ENCODE assay signal across 20 cellular contexts in the genomic region with DNA sequence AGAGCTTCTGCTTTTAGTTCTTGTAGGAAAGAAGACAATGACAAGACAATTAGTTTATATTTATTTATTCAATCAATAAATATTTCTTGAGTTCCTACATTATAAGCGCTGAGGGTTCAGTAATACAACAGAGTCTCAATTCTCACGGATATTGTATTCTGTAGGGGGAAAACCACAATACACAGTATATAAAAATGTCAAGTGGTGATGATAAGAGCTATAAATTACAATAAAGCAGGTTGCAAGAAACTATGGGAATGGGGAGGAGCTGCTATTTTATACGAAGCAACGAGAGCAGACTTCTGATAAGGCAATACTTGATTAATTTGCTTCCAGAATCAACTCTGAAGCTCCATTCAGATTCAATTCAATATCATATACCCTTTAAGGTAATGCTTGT. TPM values are rescaled to one million over a fixed set of nuclear protein-coding genes. Genes with fewer than 3 reads are reported as not detected.
DNase-seq lines count a peak whose midpoint lies in the region; ATAC-seq, FAIRE-seq and TF ChIP-seq lines count a peak whose summit lies in the region.
"Had no signal": no experiment of that assay in that cellular context is flagged by ENCODE, and none has a peak within 500 bp of the region (broad histone marks: within the 10 kb centered on the region; RNA-seq: fewer than 3 reads in every experiment).

No MANE protein-coding gene starts in this region.

- DNase-seq in HEK293T (ENCODE audit: extremely low spot score) = peak; percentile 58
- DNase-seq in amniotic epithelial cell (ENCODE audit: low read depth) = peak; percentile 9
- DNase-seq in small intestine = peak; percentile 66
- no peak for DNase-seq in medulla oblongata (ENCODE audit: extremely low spot score)
- DNase-seq in NCI-H446 treated with DMSO at 0.1 percent for 48 hours (lab: John Stamatoyannopoulos, UW) = no peak
- DNase-seq in sciatic nerve (ENCODE audit: low spot score) = no peak
- DNase-seq: C1 segment of cervical spinal cord; CD4-positive, alpha-beta memory T cell; COR-L47; DMS153; DND-41; GOT3 had no signal

- H3K9me2 ChIP-seq in Loucy (replicated peaks; ENCODE audit: low read depth, low read length) = no peaks in the 10 kb centered on the region

- POLR2A ChIA-PET in HEK293T (lab: Yijun Ruan, JAX) = no interaction called here

- H3K9me3 ChIP-seq in Loucy (ENCODE audit: insufficient read depth, low read depth, low read length) (no peaks in the 10 kb centered on the region), small intestine (ENCODE audit: control insufficient read depth, low read depth) (no peaks in the 10 kb centered on the region)
- H3K9me3 ChIP-seq: HAP-1 had no signal

- intact Hi-C loops in sciatic nerve (cut with DNase I) = no loop called here

- CTCF ChIA-PET in HEK293T (lab: Yijun Ruan, JAX) = interaction anchor here (1.0 kb wide), 1 partner anchor 126 kb away, joined by 3 read pairs; no protein-coding TSS in a partner anchor

- H3K4me1 ChIP-seq in Loucy (ENCODE audit: insufficient read depth, low read length, poor library complexity, severe bottlenecking) = peaks cover 22% of the 10 kb centered on the region
- no peaks in the 10 kb centered on the region for H3K4me1 ChIP-seq in small intestine (ENCODE audit: control insufficient read depth in 2 of 2, insufficient read depth in 1 of 2, low read depth in 1 of 2, low read length in 1 of 2)
- H3K4me1 ChIP-seq: HAP-1 had no signal

- no peaks in the 10 kb centered on the region for H3F3A ChIP-seq in Loucy (ENCODE audit: low read depth)

- TF ChIP-seq CTCF in Loucy (conservative IDR thresholded peaks at IDR 0.05; ENCODE audit: low read length) = no peak

- H3K9ac ChIP-seq in Loucy (ENCODE audit: low read depth, low read length, poor library complexity, severe bottlenecking) = no peak overlapping the region

- H3K27ac ChIP-seq in small intestine (ENCODE audit: low read depth in 1 of 2, low read length in 1 of 2) = no peak overlapping the region

- H3K79me2 ChIP-seq in Loucy (ENCODE audit: insufficient read depth, low read length) = no peaks in the 10 kb centered on the region

- FAIRE-seq in small intestine (lab: Jason Lieb, UNC) = peak; percentile 44
- FAIRE-seq: G401.6, GM12892, H54 had no signal

- no peak overlapping the region for H2AFZ ChIP-seq in Loucy (ENCODE audit: low read length)

- H3K36me3 ChIP-seq in Loucy (ENCODE audit: insufficient read depth, low read length) = no peaks in the 10 kb centered on the region
- H3K36me3 ChIP-seq in small intestine (ENCODE audit: control insufficient read depth in 2 of 2, insufficient read depth in 2 of 2, low read length in 2 of 2) = no peaks in the 10 kb centered on the region
- H3K36me3 ChIP-seq: HAP-1 had no signal

- no peaks in the 10 kb centered on the region for H4K20me1 ChIP-seq in Loucy (ENCODE audit: insufficient read depth, low read length, poor library complexity, severe bottlenecking)

- H3K4me2 ChIP-seq in Loucy (ENCODE audit: low read depth, low read length, poor library complexity, severe bottlenecking) = peak overlapping the region; percentile 54

- WGBS in small intestine, 3 donors = 16 to 29% (median 23%) methylated on average over 4 of the region's 4 CpGs

- ATAC-seq in sciatic nerve = no peak

- no peaks in the 10 kb centered on the region for H3K27me3 ChIP-seq in Loucy (ENCODE audit: insufficient read depth, low read length, poor library complexity, severe bottlenecking)
- no peaks in the 10 kb centered on the region for H3K27me3 ChIP-seq in small intestine (ENCODE audit: control insufficient read depth in 2 of 2, insufficient read depth in 2 of 2, low read length in 2 of 2)

- H3K4me3 ChIP-seq in Loucy (ENCODE audit: low read length, poor library complexity, severe bottlenecking) (peak overlapping the region; percentile 7), small intestine (ENCODE audit: low read depth in 1 of 2, low read length in 2 of 2) (no peak overlapping the region)
- H3K4me3 ChIP-seq: HAP-1 had no signal

TF ChIP-seq in HEK293T, 16 proteins besides CTCF, POLR2A, EP300 and RAD21:
- TF ChIP-seq ARNT (IDR thresholded peaks at IDR 0.05) = no peak
- TF ChIP-seq, protein P1, sequence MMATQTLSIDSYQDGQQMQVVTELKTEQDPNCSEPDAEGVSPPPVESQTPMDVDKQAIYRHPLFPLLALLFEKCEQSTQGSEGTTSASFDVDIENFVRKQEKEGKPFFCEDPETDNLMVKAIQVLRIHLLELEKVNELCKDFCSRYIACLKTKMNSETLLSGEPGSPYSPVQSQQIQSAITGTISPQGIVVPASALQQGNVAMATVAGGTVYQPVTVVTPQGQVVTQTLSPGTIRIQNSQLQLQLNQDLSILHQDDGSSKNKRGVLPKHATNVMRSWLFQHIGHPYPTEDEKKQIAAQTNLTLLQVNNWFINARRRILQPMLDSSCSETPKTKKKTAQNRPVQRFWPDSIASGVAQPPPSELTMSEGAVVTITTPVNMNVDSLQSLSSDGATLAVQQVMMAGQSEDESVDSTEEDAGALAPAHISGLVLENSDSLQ (IDR thresholded peaks at IDR 0.05) = peak; percentile 51

RNA-seq across cellular contexts. Expression of a gene that starts 10.6 kb away (rescaled TPM):
- under 1 TPM in 2 of 3 donors, not detected in 1; 0.21 to 0.54 TPM for polyA plus RNA-seq in small intestine
- total RNA-seq in sciatic nerve = not detected
- total RNA-seq: A172, A673 had no signal
- polyA plus RNA-seq: BJ had no signal

RNA-seq across cellular contexts. Expression of a gene that starts 22.0 kb away (rescaled TPM):
- under 1 TPM in 1 of 3 donors, not detected in 2; 0.42 TPM for polyA plus RNA-seq in small intestine
- total RNA-seq in sciatic nerve = not detected
- total RNA-seq: A172; A673; CD4-positive, alpha-beta memory T cell had no signal
- polyA plus RNA-seq: BJ had no signal

Comparison
In these comparisons a context has a peak if more than half of its experiments do, and no peak if none do; other contexts are left out.
1. DNase-seq: peak in HEK293T (single experiment), amniotic epithelial cell (single experiment) and small intestine (single experiment); none in medulla oblongata (single experiment), NCI-H446 treated with DMSO at 0.1 percent for 48 hours (single experiment) and sciatic nerve (single experiment).